Comparison of ENCODE assay signal across 16 cellular contexts in the genomic region with DNA sequence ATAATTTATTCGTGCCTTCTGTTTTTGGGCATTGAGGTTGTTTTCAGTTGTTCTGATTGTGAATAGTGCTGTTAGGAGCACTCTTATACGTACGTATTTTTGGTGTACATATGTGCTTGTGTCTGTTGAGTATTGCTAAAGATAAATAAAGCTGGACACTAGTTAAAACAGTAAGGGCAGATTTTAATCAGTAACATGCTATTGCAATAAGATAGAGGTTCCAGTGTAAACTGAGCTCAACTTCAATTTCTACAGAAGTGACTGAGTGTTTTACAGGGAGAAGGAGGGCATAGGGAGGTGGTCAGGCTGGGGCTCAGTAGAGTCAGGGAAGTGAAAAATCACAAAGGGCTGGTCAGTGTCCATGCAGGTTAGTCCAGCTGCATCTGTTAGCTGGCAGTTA.
DNase-seq lines count a peak whose midpoint lies in the region; ATAC-seq and TF ChIP-seq lines count a peak whose summit lies in the region.
"Had no signal": no experiment of that assay in that cellular context is flagged by ENCODE, and none has a peak within 500 bp of the region (broad histone marks: within the 10 kb centered on the region; RNA-seq: fewer than 3 reads in every experiment).

No MANE protein-coding gene starts in this region.

- no peaks in the 10 kb centered on the region; the same call in 1 of the 2 replicates for H3K36me3 ChIP-seq in IMR-90 (ENCODE audit: control insufficient read depth, insufficient read depth, low read length)

- no TSS peak for BruUV-seq in IMR-90 (replicated peaks; lab: Mats Ljungman, UMichigan)

- H3K4me1 ChIP-seq in IMR-90 (ENCODE audit: control insufficient read depth, insufficient read depth, low read length) = peaks cover 2% of the 10 kb centered on the region; the same call in 1 of the 2 replicates

- H4K20me1 ChIP-seq in IMR-90 (ENCODE audit: insufficient read depth, low read length) = no peaks in the 10 kb centered on the region

- in situ Hi-C loops in IMR-90 (cut with MboI; ENCODE audit: low sequenced_read_pairs) = loop anchor here (25.0 kb wide), 2 partner anchors 836 to 1036 kb away; no protein-coding TSS in a partner anchor

- TF ChIP-seq CTCF in IMR-90 (conservative IDR thresholded peaks at IDR 0.05; ENCODE audit: low read depth, low read length) (no peak), LNCaP clone FGC (IDR thresholded peaks at IDR 0.05; ENCODE audit: control insufficient read depth, extremely low read depth, insufficient read depth) (no peak)

- H2BK15ac ChIP-seq in IMR-90 (ENCODE audit: low read depth, low read length) = no peak overlapping the region

- H3K9ac ChIP-seq in IMR-90 (ENCODE audit: low read depth, low read length) = no peak overlapping the region

- H4K5ac ChIP-seq in IMR-90 (ENCODE audit: low read depth, low read length) = no peak overlapping the region; the same call in 1 of the 2 replicates

- H2AFZ ChIP-seq in IMR-90 (replicated peaks; ENCODE audit: low read length, poor library complexity) = no peak overlapping the region
- H2AFZ ChIP-seq: GM23338 had no signal

- no peak for TF ChIP-seq RAD21 in IMR-90 (IDR thresholded peaks at IDR 0.05; ENCODE audit: low read length)

- peaks cover 0 to 3% of the 10 kb centered on the region in 2 experiments; a peak in 1 of 4 replicates for H3K79me1 ChIP-seq in IMR-90 (ENCODE audit: low read depth in 1 of 2, low read length in 2 of 2)

- H3K56ac ChIP-seq in IMR-90 (ENCODE audit: extremely low read depth, insufficient read depth, low read length) = no peak overlapping the region

- H3K9me3 ChIP-seq in IMR-90 (ENCODE audit: control insufficient read depth, insufficient read depth, low read length) = no peaks in the 10 kb centered on the region

- ATAC-seq in IMR-90 (ENCODE audit: low read depth) (peak; percentile 11; the same call in 1 of the 2 replicates), left lobe of liver (peak; percentile 72), HG02870 (IDR thresholded peaks at IDR 0.05; ENCODE audit: unreplicated experiment) (no peak), HG03095 (IDR thresholded peaks at IDR 0.05; ENCODE audit: unreplicated experiment) (no peak)
- ATAC-seq: GM23338, HCT116 had no signal

- no peak overlapping the region for H2BK120ac ChIP-seq in IMR-90 (ENCODE audit: low read depth, low read length)

- H2BK20ac ChIP-seq in IMR-90 (ENCODE audit: low read depth, low read length) = no peak overlapping the region

- H3K27me3 ChIP-seq in IMR-90 (ENCODE audit: control insufficient read depth, insufficient read depth, low read length) = no peaks in the 10 kb centered on the region

- H2AK5ac ChIP-seq in IMR-90 (ENCODE audit: low read depth, low read length) = no peak overlapping the region

- intact Hi-C loops in IMR-90 (cut with micrococcal nuclease) = no loop called here

- WGBS in IMR-90 (ENCODE audit: extremely low coverage in 2 of 2, insufficient read length in 1 of 2), 2 experiments = 92% methylated on average over 2 of the region's 3 CpGs; no CpG with 5 or more reads in 1 of the 2 experiments

- no peak overlapping the region for H3K4ac ChIP-seq in IMR-90 (ENCODE audit: low read depth, low read length)

- H3K4me2 ChIP-seq in IMR-90 (ENCODE audit: low read depth, low read length) = no peak overlapping the region
- H3K4me2 ChIP-seq: GM23338 had no signal

- dilution Hi-C loops in IMR-90 (cut with HindIII; ENCODE audit: low sequenced_read_pairs, unreplicated experiment) = no loop called here

- no peak overlapping the region for H2AK9ac ChIP-seq in IMR-90 (replicated peaks; ENCODE audit: low read depth, low read length, poor library complexity)

- no peak for TF ChIP-seq POLR2A in IMR-90 (IDR thresholded peaks at IDR 0.05; ENCODE audit: low read depth, low read length)

- H4K8ac ChIP-seq in IMR-90 (ENCODE audit: low read depth in 2 of 2, low read length in 2 of 2) = no peak overlapping the region

- H3K23ac ChIP-seq in IMR-90 (ENCODE audit: low read depth, low read length) = no peak overlapping the region

- H3K9me1 ChIP-seq in IMR-90 (ENCODE audit: insufficient read depth, low read length) = no peaks in the 10 kb centered on the region

- H3K4me3 ChIP-seq in IMR-90 (ENCODE audit: insufficient read depth, low read depth, low read length) (no peak overlapping the region), LNCaP clone FGC (ENCODE audit: low read depth, low read length) (no peak overlapping the region)
- H3K4me3 ChIP-seq: GM23338 had no signal

- DNase-seq in IMR-90 (no peak), LNCaP clone FGC (ENCODE audit: low read depth) (peak; percentile 37), left lobe of liver (ENCODE audit: low spot score) (no peak), NCI-H1417 (lab: John Stamatoyannopoulos, UW) (no peak)
- DNase-seq: C1 segment of cervical spinal cord; Calu3; CD4-positive, alpha-beta memory T cell; COR-L47; DMS53; DMS79 treated with DMSO at 0.1 percent for 48 hours; GF-D8; H9 had no signal

- no peak overlapping the region for H2BK5ac ChIP-seq in IMR-90 (ENCODE audit: low read depth, low read length, poor library complexity, severe bottlenecking)

- POLR2A ChIA-PET in IMR-90 (lab: Charles Lee; ENCODE audit: unreplicated experiment) = no interaction called here

- CTCF ChIA-PET in IMR-90 (lab: Yijun Ruan, JAX) = interaction anchor here (1.8 kb wide), 1 partner anchor 13 kb away, joined by 8 read pairs; no protein-coding TSS in a partner anchor

- H3K14ac ChIP-seq in IMR-90 (replicated peaks; ENCODE audit: low read depth, low read length) = no peak overlapping the region

- no peak overlapping the region for H4K91ac ChIP-seq in IMR-90 (ENCODE audit: insufficient read depth, low read depth, low read length)

- no peak overlapping the region for H3K18ac ChIP-seq in IMR-90 (ENCODE audit: low read depth, low read length)

- peak overlapping the region; percentile 32; the same call in 1 of the 2 replicates for H3K27ac ChIP-seq in IMR-90 (ENCODE audit: insufficient read depth, low read length)

TF ChIP-seq in IMR-90, 13 proteins besides CTCF, POLR2A, EP300 and RAD21:
- TF ChIP-seq BHLHE40 (IDR thresholded peaks at IDR 0.05; ENCODE audit: low read depth, low read length) (no peak), RCOR1 (IDR thresholded peaks at IDR 0.05; ENCODE audit: insufficient replicate concordance, low read length) (no peak), NFE2L2 (IDR thresholded peaks at IDR 0.05; ENCODE audit: low read depth, low read length) (no peak), FOS (IDR thresholded peaks at IDR 0.05; ENCODE audit: low read depth, low read length) (no peak), CEBPB (IDR thresholded peaks at IDR 0.05; ENCODE audit: low read depth, low read length) (no peak), MAZ (IDR thresholded peaks at IDR 0.05; ENCODE audit: borderline replicate concordance, low read depth, low read length) (no peak)
- TF ChIP-seq, protein P1, sequence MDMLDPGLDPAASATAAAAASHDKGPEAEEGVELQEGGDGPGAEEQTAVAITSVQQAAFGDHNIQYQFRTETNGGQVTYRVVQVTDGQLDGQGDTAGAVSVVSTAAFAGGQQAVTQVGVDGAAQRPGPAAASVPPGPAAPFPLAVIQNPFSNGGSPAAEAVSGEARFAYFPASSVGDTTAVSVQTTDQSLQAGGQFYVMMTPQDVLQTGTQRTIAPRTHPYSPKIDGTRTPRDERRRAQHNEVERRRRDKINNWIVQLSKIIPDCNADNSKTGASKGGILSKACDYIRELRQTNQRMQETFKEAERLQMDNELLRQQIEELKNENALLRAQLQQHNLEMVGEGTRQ (IDR thresholded peaks at IDR 0.05; ENCODE audit: low read depth, low read length) = no peak

Comparison
In these comparisons a context has a peak if more than half of its experiments do, and no peak if none do; other contexts are left out.
1. ATAC-seq: peak in IMR-90 (single experiment) and left lobe of liver (single experiment); none in HG02870 (single experiment) and HG03095 (single experiment).